In the genomic region with DNA sequence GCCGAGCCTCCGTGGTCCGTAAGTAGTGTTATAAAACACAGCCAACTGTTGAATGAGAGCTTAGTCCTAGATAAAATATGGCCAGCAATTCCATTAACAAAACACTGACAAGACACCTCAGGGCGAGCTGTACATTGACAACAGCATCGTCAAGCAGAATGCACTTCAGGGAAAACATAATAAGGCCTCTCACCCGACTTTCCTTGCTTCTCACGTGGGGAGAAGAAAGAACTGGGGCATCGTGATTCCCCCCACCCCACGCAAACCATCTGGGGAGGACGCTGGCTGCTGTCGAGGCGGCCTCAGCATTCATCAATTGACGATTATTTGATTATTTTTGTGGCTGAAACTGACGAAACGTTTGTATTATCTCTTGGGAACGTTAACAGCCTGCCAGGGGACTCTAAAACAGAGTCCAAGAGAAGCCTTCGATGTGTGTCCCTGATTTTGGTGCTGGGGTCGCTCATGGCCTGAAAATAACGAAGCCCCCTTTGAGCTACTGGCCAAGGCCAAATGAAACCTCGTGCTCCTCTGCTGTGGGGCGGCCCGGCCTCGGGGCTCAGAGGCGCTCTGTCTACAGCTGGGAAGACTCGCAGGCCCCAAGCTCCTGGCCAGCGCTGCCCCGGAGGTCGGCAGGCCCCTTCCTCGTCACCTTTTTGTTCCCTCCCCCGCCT, we compare ENCODE assay signal across 8 cellular contexts. TPM values are rescaled to one million over a fixed set of nuclear protein-coding genes. Genes with fewer than 3 reads are reported as not detected.
DNase-seq lines count a peak whose midpoint lies in the region; TF ChIP-seq lines count a peak whose summit lies in the region.

No MANE protein-coding gene starts in this region.

- H3K4me3 ChIP-seq in GM06990 (replicated peaks; ENCODE audit: low read depth, low read length): peak overlapping the region; percentile 94
- peak overlapping the region; percentile 97 for H3K4me3 ChIP-seq in fibroblast of the aortic adventitia (ENCODE audit: low read depth, low read length)
- peak overlapping the region; percentile 73 to 87 for H3K4me3 ChIP-seq in prostate gland

- H3K36me3 ChIP-seq in GM06990 (ENCODE audit: control insufficient read depth, insufficient read depth, low read length) (peaks cover 3% of the 10 kb centered on the region), prostate gland (peaks cover 0 to 10% of the 10 kb centered on the region in 2 donors)

- 28% methylated on average over 30 of the region's 30 CpGs for WGBS in prostate gland

- no peaks in the 10 kb centered on the region for H3K9me3 ChIP-seq in prostate gland

- POLR2A ChIA-PET in HEK293T (lab: Yijun Ruan, JAX): interaction anchor here (0.6 to 4.1 kb wide), 18 partner anchors 9 to 97 kb away, joined by 3 to 29 read pairs (median 4); a partner anchor contains a TSS

- no peak for TF ChIP-seq POLR2A in prostate gland (IDR thresholded peaks at IDR 0.05)

- CTCF ChIA-PET in HEK293T (lab: Yijun Ruan, JAX): interaction anchor here (0.6 to 1.9 kb wide), 7 partner anchors 36 to 339 kb away, joined by 3 to 9 read pairs (median 5); no protein-coding TSS in a partner anchor

- H3K4me1 ChIP-seq in prostate gland (replicated peaks): peaks cover 5% of the 10 kb centered on the region

- intact Hi-C loops in prostate gland (cut with DNase I): loop anchor here (5.0 kb wide), 2 partner anchors 34 to 96 kb away; a partner anchor contains a TSS

- H3K27ac ChIP-seq in prostate gland: peak overlapping the region; percentile 94

- TF ChIP-seq CTCF in GM06990 (IDR thresholded peaks at IDR 0.05; ENCODE audit: insufficient read depth, low read length, poor library complexity, severe bottlenecking): no peak
- no peak for TF ChIP-seq CTCF in fibroblast of the aortic adventitia (IDR thresholded peaks at IDR 0.05; ENCODE audit: insufficient read depth, low read length)
- TF ChIP-seq CTCF in prostate gland (IDR thresholded peaks at IDR 0.05): no peak

- H3K27me3 ChIP-seq in GM06990 (replicated peaks; ENCODE audit: control insufficient read depth, insufficient read depth, low read length) (no peaks in the 10 kb centered on the region), prostate gland (replicated peaks; ENCODE audit: insufficient read depth) (no peaks in the 10 kb centered on the region)

- DNase-seq in GM06990 (ENCODE audit: extremely low read depth, insufficient read length): no peak
- DNase-seq in HEK293T (ENCODE audit: extremely low spot score): no peak
- peak; percentile 11 for DNase-seq in SK-N-DZ (ENCODE audit: low spot score)
- no peak for DNase-seq in fibroblast of the aortic adventitia (ENCODE audit: low read depth)
- no peak for DNase-seq in prostate gland (ENCODE audit: low spot score)
- DNase-seq in putamen (ENCODE audit: low spot score): no peak
- DNase-seq in cerebellum (ENCODE audit: low spot score): no peak
- no peak for DNase-seq in NCI-H510A (lab: John Stamatoyannopoulos, UW)

TF ChIP-seq in HEK293T, 16 proteins besides CTCF, POLR2A, EP300 and RAD21:
- peak; percentile 80 for TF ChIP-seq L3MBTL2 (conservative IDR thresholded peaks at IDR 0.05)
- TF ChIP-seq FOXK2 (IDR thresholded peaks at IDR 0.05): no peak
- no peak for TF ChIP-seq NFRKB (IDR thresholded peaks at IDR 0.05)
- TF ChIP-seq, protein P1, sequence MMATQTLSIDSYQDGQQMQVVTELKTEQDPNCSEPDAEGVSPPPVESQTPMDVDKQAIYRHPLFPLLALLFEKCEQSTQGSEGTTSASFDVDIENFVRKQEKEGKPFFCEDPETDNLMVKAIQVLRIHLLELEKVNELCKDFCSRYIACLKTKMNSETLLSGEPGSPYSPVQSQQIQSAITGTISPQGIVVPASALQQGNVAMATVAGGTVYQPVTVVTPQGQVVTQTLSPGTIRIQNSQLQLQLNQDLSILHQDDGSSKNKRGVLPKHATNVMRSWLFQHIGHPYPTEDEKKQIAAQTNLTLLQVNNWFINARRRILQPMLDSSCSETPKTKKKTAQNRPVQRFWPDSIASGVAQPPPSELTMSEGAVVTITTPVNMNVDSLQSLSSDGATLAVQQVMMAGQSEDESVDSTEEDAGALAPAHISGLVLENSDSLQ (IDR thresholded peaks at IDR 0.05): no peak
- no peak for TF ChIP-seq FOXA1 (IDR thresholded peaks at IDR 0.05)

RNA-seq across cellular contexts. Expression of a gene that starts 0.5 kb away (rescaled TPM):
- 1.2 and 2.4 TPM in 2 replicates for polyA plus RNA-seq in SK-N-DZ (2014; cell fraction: cytosol; rRNA removed)
- 3.5 and 3.7 TPM in 2 replicates for polyA plus RNA-seq in SK-N-DZ (2014; cell fraction: nucleus; rRNA removed)
- total RNA-seq in fibroblast of the aortic adventitia (ENCODE audit: low replicate concordance) (0.18 TPM in 1 of 2 replicates, not detected in the other), prostate gland (1 to 10 TPM in 1 of 2 donors, under 1 TPM in 1; 0.09 to 3.2 TPM), cerebellum (0.54 TPM)

RNA-seq across cellular contexts. Expression of a gene that starts 0.6 kb away (rescaled TPM):
- 304 and 322 TPM in 2 replicates for polyA plus RNA-seq in SK-N-DZ (2014; cell fraction: cytosol; rRNA removed)
- 263 and 295 TPM in 2 replicates for polyA plus RNA-seq in SK-N-DZ (2014; cell fraction: nucleus; rRNA removed)
- 77.2 and 92.0 TPM in 2 replicates for total RNA-seq in fibroblast of the aortic adventitia (ENCODE audit: low replicate concordance)
- total RNA-seq in prostate gland: 100 to 1,000 TPM; 201 to 223 TPM
- 61.5 TPM for total RNA-seq in cerebellum

RNA-seq across cellular contexts. Expression of a gene that starts 7.7 kb away (rescaled TPM):
- polyA plus RNA-seq in SK-N-DZ (2014; cell fraction: cytosol; rRNA removed): 2.1 and 2.8 TPM in 2 replicates
- 10.0 and 11.1 TPM in 2 replicates for polyA plus RNA-seq in SK-N-DZ (2014; cell fraction: nucleus; rRNA removed)
- 0.18 and 0.74 TPM in 2 replicates for total RNA-seq in fibroblast of the aortic adventitia (ENCODE audit: low replicate concordance)
- total RNA-seq in prostate gland: 1 to 10 TPM in 1 of 2 donors, under 1 TPM in 1; 0.32 to 1.4 TPM
- total RNA-seq in cerebellum: 2.1 TPM

RNA-seq across cellular contexts. Expression of a gene that starts 35.4 kb away (rescaled TPM):
- 2.8 and 3.6 TPM in 2 replicates for polyA plus RNA-seq in SK-N-DZ (2014; cell fraction: cytosol; rRNA removed)
- polyA plus RNA-seq in SK-N-DZ (2014; cell fraction: nucleus; rRNA removed): 3.9 and 13.1 TPM in 2 replicates
- total RNA-seq in fibroblast of the aortic adventitia (ENCODE audit: low replicate concordance) (1.2 and 7.6 TPM in 2 replicates), prostate gland (100 to 1,000 TPM in 1 of 2 donors, 10 to 100 TPM in 1; 62.1 to 364 TPM), cerebellum (2.4 TPM)

RNA-seq across cellular contexts. Expression of a gene that starts 52.7 kb away (rescaled TPM):
- 0.68 and 1.9 TPM in 2 replicates for polyA plus RNA-seq in SK-N-DZ (2014; cell fraction: cytosol; rRNA removed)
- 0.58 TPM in 1 of 2 replicates, not detected in the other for polyA plus RNA-seq in SK-N-DZ (2014; cell fraction: nucleus; rRNA removed)
- total RNA-seq in fibroblast of the aortic adventitia (ENCODE audit: low replicate concordance) (not detected in 2 replicates), prostate gland (10 to 100 TPM in 1 of 2 donors, 1 to 10 TPM in 1; 4.1 to 16.7 TPM), cerebellum (4.9 TPM)
